ENCODE assay signal across 15 cellular contexts in the genomic region with DNA sequence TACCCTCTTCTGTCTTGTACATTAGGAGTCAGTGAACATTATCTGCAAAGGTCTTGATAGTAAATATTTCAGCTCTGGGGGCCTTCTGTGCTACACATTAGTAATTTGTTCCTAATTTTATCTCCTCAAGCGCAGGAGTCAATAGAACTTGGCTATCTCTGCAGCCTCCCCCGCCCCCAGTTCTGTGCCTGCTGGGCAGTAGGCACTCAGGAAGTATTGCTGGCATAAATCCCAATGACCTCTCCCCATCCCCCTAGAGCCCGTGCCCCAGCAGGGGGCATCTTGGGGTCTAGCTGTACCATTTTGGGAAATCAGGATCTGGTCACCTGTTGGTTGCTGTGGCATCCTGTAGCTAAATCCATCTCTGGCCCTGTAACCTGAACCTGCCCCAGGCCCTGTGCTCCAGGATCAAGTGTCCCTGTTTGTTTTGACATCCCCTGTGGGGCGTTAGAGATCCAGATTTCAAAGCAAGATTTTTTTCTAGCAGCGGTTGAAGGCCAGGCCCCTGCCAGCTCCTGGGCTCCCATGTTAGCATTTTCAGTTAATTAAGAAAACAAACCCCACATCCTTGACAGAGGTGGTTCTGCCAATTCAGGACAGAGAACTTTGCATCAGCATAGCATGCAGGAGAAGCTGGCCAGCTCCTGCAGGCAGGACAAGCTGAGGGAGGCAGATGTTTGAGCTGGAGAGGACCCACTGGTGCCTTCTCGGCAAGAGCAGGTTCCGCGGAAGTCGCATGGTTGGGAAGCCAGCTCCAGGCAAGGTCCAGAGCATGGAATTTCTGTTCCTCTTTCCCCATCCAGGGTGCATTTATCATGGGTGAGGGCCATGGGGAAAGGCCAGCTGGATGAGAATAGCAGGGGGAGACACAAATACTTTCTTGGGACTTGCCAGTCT. TPM values are rescaled to one million over a fixed set of nuclear protein-coding genes. Genes with fewer than 3 reads are reported as not detected.
DNase-seq lines count a peak whose midpoint lies in the region; ATAC-seq and TF ChIP-seq lines count a peak whose summit lies in the region.
"Had no signal": no experiment of that assay in that cellular context is flagged by ENCODE, and none has a peak within 500 bp of the region (broad histone marks: within the 10 kb centered on the region; RNA-seq: fewer than 3 reads in every experiment).

No MANE protein-coding gene starts in this region.

- no peak overlapping the region for H3K4me3 ChIP-seq in heart right ventricle
- H3K4me3 ChIP-seq in endodermal cell (ENCODE audit: low read length): no peak overlapping the region
- H3K4me3 ChIP-seq in hepatocyte: no peak overlapping the region
- H3K4me3 ChIP-seq in HAP-1: no peak overlapping the region
- H3K4me3 ChIP-seq: GM12878, smooth muscle cell had no signal

- peak overlapping the region; percentile 43 to 84 (median 79) for H3K27ac ChIP-seq in heart right ventricle
- H3K27ac ChIP-seq in endodermal cell (ENCODE audit: low read depth, low read length): no peak overlapping the region
- H3K27ac ChIP-seq in hepatocyte: no peak overlapping the region

- H2AFZ ChIP-seq in hepatocyte: no peak overlapping the region

- H3K9me3 Mint-ChIP-seq in endodermal cell: no peaks in the 10 kb centered on the region
- H3K9me3 Mint-ChIP-seq in osteocyte (ENCODE audit: unreplicated experiment): no peaks in the 10 kb centered on the region

- H4K20me1 ChIP-seq in hepatocyte (ENCODE audit: insufficient read depth, poor library complexity, severe bottlenecking): no peaks in the 10 kb centered on the region

- H3K4me2 ChIP-seq in hepatocyte: no peak overlapping the region
- H3K4me2 ChIP-seq: smooth muscle cell had no signal

- H3K27me3 ChIP-seq in heart right ventricle: no peaks in the 10 kb centered on the region
- H3K27me3 ChIP-seq in endodermal cell (ENCODE audit: control insufficient read depth, insufficient read depth, low read length, poor library complexity, severe bottlenecking): no peaks in the 10 kb centered on the region
- no peaks in the 10 kb centered on the region for H3K27me3 ChIP-seq in hepatocyte
- no peaks in the 10 kb centered on the region for H3K27me3 ChIP-seq in HAP-1 (ENCODE audit: low read depth)

- H3K36me3 Mint-ChIP-seq in endodermal cell (ENCODE audit: low read depth) (no peaks in the 10 kb centered on the region), osteocyte (ENCODE audit: unreplicated experiment) (peaks cover 9% of the 10 kb centered on the region)
- H3K36me3 Mint-ChIP-seq: IgD-negative memory B cell had no signal

- H3K9ac ChIP-seq in endodermal cell (ENCODE audit: extremely low read depth, low read length, poor library complexity, severe bottlenecking): no peak overlapping the region

- intact Hi-C loops in heart right ventricle (cut with DNase I): no loop called here
- intact Hi-C loops in left ventricle myocardium superior (cut with micrococcal nuclease): no loop called here

- H3K79me2 ChIP-seq in hepatocyte: no peaks in the 10 kb centered on the region

- no peaks in the 10 kb centered on the region for H3K9me3 ChIP-seq in heart right ventricle
- H3K9me3 ChIP-seq in endodermal cell (ENCODE audit: control insufficient read depth, low read length): no peaks in the 10 kb centered on the region
- no peaks in the 10 kb centered on the region for H3K9me3 ChIP-seq in hepatocyte (ENCODE audit: low read depth)
- no peaks in the 10 kb centered on the region for H3K9me3 ChIP-seq in HAP-1

- H3K36me3 ChIP-seq in heart right ventricle (no peaks in the 10 kb centered on the region), endodermal cell (ENCODE audit: control insufficient read depth, insufficient read depth, low read length) (no peaks in the 10 kb centered on the region), hepatocyte (replicated peaks; ENCODE audit: insufficient read depth, low read depth) (no peaks in the 10 kb centered on the region), HAP-1 (replicated peaks) (no peaks in the 10 kb centered on the region)

- H3K4me1 ChIP-seq in heart right ventricle (peaks cover 0 to 63% (median 42%) of the 10 kb centered on the region in 9 donors), endodermal cell (ENCODE audit: control insufficient read depth, insufficient read depth, low read length) (peaks cover 5% of the 10 kb centered on the region), hepatocyte (ENCODE audit: insufficient read depth) (peaks cover 6% of the 10 kb centered on the region), HAP-1 (no peaks in the 10 kb centered on the region)

- TF ChIP-seq CTCF in heart right ventricle (IDR thresholded peaks at IDR 0.05): no peak
- TF ChIP-seq CTCF in endodermal cell (conservative IDR thresholded peaks at IDR 0.05): no peak
- no peak for TF ChIP-seq CTCF in osteocyte (IDR thresholded peaks at IDR 0.05)
- TF ChIP-seq CTCF in hepatocyte (IDR thresholded peaks at IDR 0.05; ENCODE audit: poor library complexity): no peak

- DNase-seq in heart right ventricle (no peak), left ventricle myocardium superior (no peak), endodermal cell (peak; percentile 79), osteocyte (ENCODE audit: extremely low spot score, unreplicated experiment) (no peak), hepatocyte (ENCODE audit: low spot score) (no peak), HAP-1 (ENCODE audit: low spot score in 2 of 2) (no peak)
- DNase-seq: activated CD4-positive, alpha-beta T cell treated with anti-CD3 and anti-CD28 coated beads, Interleukin-2, amount 50 U/mL, for 48 hours; activated effector memory CD4-positive, alpha-beta T cell treated with Interleukin-2 at 50 U/mL for 16 hours; DMS 273 treated with DMSO at 0.1 percent for 48 hours had no signal

- H3K9me2 ChIP-seq in hepatocyte (replicated peaks; ENCODE audit: insufficient read depth): no peaks in the 10 kb centered on the region

- WGBS in heart right ventricle, 2 donors: 64 to 76% methylated on average over 9 of the region's 9 CpGs
- 70 to 78% methylated on average over 5 to 9 of the region's 9 CpGs for WGBS in endodermal cell (ENCODE audit: insufficient coverage in 1 of 2, insufficient read length in 1 of 2), 2 experiments
- WGBS in hepatocyte (ENCODE audit: low lambda C conversion rate, missing lambda C conversion rate): 70% methylated on average over 9 of the region's 9 CpGs

- H3K27me3 Mint-ChIP-seq in endodermal cell (ENCODE audit: insufficient read depth) (peaks cover 10% of the 10 kb centered on the region), osteocyte (ENCODE audit: unreplicated experiment) (no peaks in the 10 kb centered on the region)

- no peak overlapping the region for H3K27ac Mint-ChIP-seq in endodermal cell
- peak overlapping the region; percentile 85 for H3K27ac Mint-ChIP-seq in osteocyte (ENCODE audit: unreplicated experiment)
- H3K27ac Mint-ChIP-seq: IgD-negative memory B cell had no signal

- no peak for ATAC-seq in heart right ventricle
- no peak for ATAC-seq in left ventricle myocardium superior
- ATAC-seq in HG03520 (IDR thresholded peaks at IDR 0.05; ENCODE audit: unreplicated experiment): no peak
- ATAC-seq in HG03457 (IDR thresholded peaks at IDR 0.05; ENCODE audit: unreplicated experiment): no peak
- ATAC-seq: GM12878 had no signal

- peaks cover 23% of the 10 kb centered on the region for H3K4me1 Mint-ChIP-seq in endodermal cell
- H3K4me1 Mint-ChIP-seq in osteocyte (ENCODE audit: unreplicated experiment): peaks cover 71% of the 10 kb centered on the region
- H3K4me1 Mint-ChIP-seq: IgD-negative memory B cell had no signal

- in situ Hi-C loops in HAP-1 (cut with MboI; ENCODE audit: low sequenced_read_pairs): no loop called here

- H3K4me3 Mint-ChIP-seq in endodermal cell (no peak overlapping the region), osteocyte (ENCODE audit: unreplicated experiment) (peak overlapping the region; percentile 50)
- H3K4me3 Mint-ChIP-seq: IgD-negative memory B cell had no signal

RNA-seq across cellular contexts. Expression of gene DAAM2, which starts 32.1 kb away (rescaled TPM):
- total RNA-seq in heart right ventricle (10 to 100 TPM in 9 of 10 donors, 1 to 10 TPM in 1; 7.7 to 25.9 (median 12.2) TPM), left ventricle myocardium superior (16.1 TPM), endodermal cell (1 to 10 TPM in 1 of 2 donors, under 1 TPM in 1; 0.33 to 1.2 TPM), osteocyte (87.2 and 92.1 TPM in 2 replicates), hepatocyte (11.4 and 15.1 TPM in 2 replicates)
- polyA plus RNA-seq in heart right ventricle (10 to 100 TPM in 1 of 2 donors, 1 to 10 TPM in 1; 6.0 to 16.3 TPM), hepatocyte (8.3 and 11.7 TPM in 2 replicates)
- polyA plus RNA-seq in endodermal cell (2013, experiment 1 of 2): 5.7 TPM
- 6.7 TPM for polyA plus RNA-seq in endodermal cell (2013, experiment 2 of 2)
- total RNA-seq: T-helper 2 cell treated with Interferon-gamma antibody and Interleukin-4, amounts not matched to agents 100 ng/mL and 5 ng/mL, for 36 hours had no signal
- polyA plus RNA-seq: IgD-negative memory B cell had no signal

Comparison
In these comparisons a context has a peak if more than half of its experiments do, and no peak if none do; other contexts are left out.
1. H3K27ac ChIP-seq: peak in heart right ventricle (10 of 10); none in endodermal cell (single experiment) and hepatocyte (single experiment).